ENCODE assay signal across 8 cellular contexts in genomic region chr2:223957092-223957851, GRCh38. TPM values are rescaled to one million over a fixed set of nuclear protein-coding genes. Genes with fewer than 3 reads are reported as not detected.
A peak's percentile ranks its signal among the peaks of the same experiment; 100 is the strongest.
DNase-seq lines count a peak whose midpoint lies in the region; ATAC-seq, FAIRE-seq and TF ChIP-seq lines count a peak whose summit lies in the region.

Gene MRPL44, plus strand, starts transcription at chr2:223957463. Its CDS starts 10 bp downstream, at chr2:223957473.

- 1% methylated on average over 65 of the region's 65 CpGs for WGBS in psoas muscle, 3 donors

- H3K36me3 ChIP-seq in psoas muscle (ENCODE audit: insufficient read depth in 1 of 2, low read depth in 1 of 2): peaks cover 0 to 13% of the 10 kb centered on the region in 2 donors

- intact Hi-C loops in left ventricle myocardium superior (cut with micrococcal nuclease) (no loop called here), psoas muscle (cut with DNase I) (loop anchor here in 1 of 2 donors (5.0 kb wide), 1 partner anchor 630 kb away; the partner anchor contains the start of gene CUL3)

- no peak for TF ChIP-seq CTCF in psoas muscle (IDR thresholded peaks at IDR 0.05)

- H3K4me3 ChIP-seq in psoas muscle: peak within 1 kb of the TSS; percentile 85

- DNase-seq in NCI-H187 (lab: John Stamatoyannopoulos, UW) (peak; percentile 63 to 79), T-helper 2 cell (peak; percentile 90 to 95 (median 94)), left ventricle myocardium superior (peak; percentile 98), psoas muscle (peak; percentile 96 to 98), urothelium cell line (ENCODE audit: low spot score) (peak; percentile 95)

- TF ChIP-seq POLR2A in GM15510 (IDR thresholded peaks at IDR 0.05; ENCODE audit: borderline replicate concordance, extremely low read depth, insufficient read length): peak; percentile 73

- no peak for FAIRE-seq in urothelium cell line (lab: Jason Lieb, UNC)

- H3K9me3 ChIP-seq in psoas muscle: no peaks in the 10 kb centered on the region

- no peaks in the 10 kb centered on the region for H3K27me3 ChIP-seq in psoas muscle (ENCODE audit: insufficient read depth in 3 of 3, low read length in 2 of 3)

- H3K27ac ChIP-seq in angular gyrus (ENCODE audit: low read depth, low read length) (peak within 1 kb of the TSS; percentile 64), psoas muscle (peak within 1 kb of the TSS; percentile 85)

- peaks cover 45% of the 10 kb centered on the region for H3K4me1 ChIP-seq in psoas muscle

- peak; percentile 89 for ATAC-seq in HG02885 (IDR thresholded peaks at IDR 0.05; ENCODE audit: poor library complexity, unreplicated experiment)
- peak; percentile 100 for ATAC-seq in left ventricle myocardium superior
- ATAC-seq in psoas muscle: peak; percentile 99 to 100 (median 99)

RNA-seq across cellular contexts. Expression of gene MRPL44, which starts in this region (rescaled TPM):
- 40.0 TPM for total RNA-seq in left ventricle myocardium superior
- total RNA-seq in psoas muscle: 10 to 100 TPM; 26.4 to 37.9 (median 28.1) TPM
- polyA plus RNA-seq in psoas muscle: 10 to 100 TPM; 26.3 to 48.4 (median 44.0) TPM

Comparison
In these comparisons a context has a peak if more than half of its experiments do, and no peak if none do; other contexts are left out.
1. Peak in every context shown above with its lines: DNase-seq, ATAC-seq, H3K4me3 ChIP-seq and H3K27ac ChIP-seq.